In the genomic region with DNA sequence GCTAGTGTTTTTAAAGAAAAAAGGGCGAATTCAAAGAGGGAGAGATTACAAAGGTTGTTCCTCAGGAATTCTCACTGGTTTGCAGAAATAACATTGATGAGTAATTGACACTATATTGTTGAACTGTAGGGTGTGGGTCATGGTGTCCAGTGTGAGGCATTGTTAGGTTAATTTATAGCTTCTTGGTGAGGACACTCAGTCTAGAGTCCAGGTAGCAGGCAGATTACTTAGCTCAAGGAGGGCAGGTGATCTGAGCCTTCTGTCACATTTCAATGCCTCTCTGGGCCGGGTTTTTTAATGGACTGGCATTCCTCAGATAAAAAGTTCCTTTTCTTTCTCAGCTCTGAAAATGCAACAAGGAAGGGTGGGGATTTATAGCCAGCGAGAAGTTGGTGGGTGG, we compare ENCODE assay signal across 18 cellular contexts.
DNase-seq lines count a peak whose midpoint lies in the region; ATAC-seq and TF ChIP-seq lines count a peak whose summit lies in the region.
"Had no signal": no experiment of that assay in that cellular context is flagged by ENCODE, and none has a peak within 500 bp of the region (broad histone marks: within the 10 kb centered on the region; RNA-seq: fewer than 3 reads in every experiment).

No MANE protein-coding gene starts in this region.

- peak overlapping the region; percentile 30 for H3K4me3 ChIP-seq in GM12865 (ENCODE audit: low read depth, low read length)
- H3K4me3 ChIP-seq in CD8-positive, alpha-beta T cell (ENCODE audit: low read depth, low read length): no peak overlapping the region
- H3K4me3 ChIP-seq: BLaER1 treated with 17β-estradiol and CSF1 and Interleukin-3, amounts not matched to agents 10 nM and 100 nM had no signal

- POLR2A ChIA-PET in activated CD4-positive, alpha-beta T cell treated with anti-CD3 and anti-CD28 coated beads for 36 hours (lab: Charles Lee): no interaction called here
- POLR2A ChIA-PET in CD8-positive, alpha-beta T cell (lab: Charles Lee): no interaction called here

- intact Hi-C loops in activated CD4-positive, alpha-beta T cell treated with anti-CD3 and anti-CD28 coated beads for 36 hours (cut with DNase I, micrococcal nuclease): loop anchor here (2.0 to 5.0 kb wide), 4 partner anchors 158 to 508 kb away; no protein-coding TSS in a partner anchor
- intact Hi-C loops in CD8-positive, alpha-beta T cell (cut with DNase I, micrococcal nuclease): no loop called here

- ATAC-seq in activated CD4-positive, alpha-beta T cell treated with anti-CD3 and anti-CD28 coated beads for 36 hours: no peak
- ATAC-seq in activated T-helper 17 cell treated with anti-CD3 and anti-CD28 coated beads, Interleukin-2, amount 50 U/mL, for 72 hours (replicated peaks): no peak
- no peak for ATAC-seq in GM18519 (IDR thresholded peaks at IDR 0.05; ENCODE audit: low FRiP score, unreplicated experiment)
- no peak for ATAC-seq in CD8-positive, alpha-beta T cell
- ATAC-seq: Panc1, Right ventricle myocardium inferior had no signal

- no peak overlapping the region for H3K27ac ChIP-seq in CD8-positive, alpha-beta T cell (ENCODE audit: low read depth, low read length)

- no peaks in the 10 kb centered on the region for H3K9me3 ChIP-seq in CD8-positive, alpha-beta T cell (ENCODE audit: low read length)

- peaks cover 6% of the 10 kb centered on the region for H3K9me3 Mint-ChIP-seq in activated CD4-positive, alpha-beta T cell treated with anti-CD3 and anti-CD28 coated beads for 36 hours (ENCODE audit: low read depth)
- H3K9me3 Mint-ChIP-seq in activated T-helper 17 cell treated with anti-CD3 and anti-CD28 coated beads, Interleukin-2, amount 50 U/mL, for 72 hours: peaks cover 7% of the 10 kb centered on the region
- no peaks in the 10 kb centered on the region for H3K9me3 Mint-ChIP-seq in CD8-positive, alpha-beta T cell
- H3K9me3 Mint-ChIP-seq: IgD-negative memory B cell had no signal

- H3K36me3 ChIP-seq in CD8-positive, alpha-beta T cell (ENCODE audit: insufficient read depth, low read length): no peaks in the 10 kb centered on the region
- H3K36me3 ChIP-seq: BLaER1 treated with 17β-estradiol and CSF1 and Interleukin-3, amounts not matched to agents 10 nM and 100 nM had no signal

- peaks cover 56% of the 10 kb centered on the region for H3K4me1 Mint-ChIP-seq in activated CD4-positive, alpha-beta T cell treated with anti-CD3 and anti-CD28 coated beads for 36 hours
- H3K4me1 Mint-ChIP-seq in activated T-helper 17 cell treated with anti-CD3 and anti-CD28 coated beads, Interleukin-2, amount 50 U/mL, for 72 hours: peaks cover 36% of the 10 kb centered on the region
- peaks cover under 1% of the 10 kb centered on the region for H3K4me1 Mint-ChIP-seq in CD8-positive, alpha-beta T cell (ENCODE audit: low read depth)

- H3K27me3 Mint-ChIP-seq in activated CD4-positive, alpha-beta T cell treated with anti-CD3 and anti-CD28 coated beads for 36 hours: peaks cover 13% of the 10 kb centered on the region
- H3K27me3 Mint-ChIP-seq in activated T-helper 17 cell treated with anti-CD3 and anti-CD28 coated beads, Interleukin-2, amount 50 U/mL, for 72 hours: peaks cover 27% of the 10 kb centered on the region
- H3K27me3 Mint-ChIP-seq in CD8-positive, alpha-beta T cell (ENCODE audit: low read depth): peaks cover 3% of the 10 kb centered on the region

- H3K36me3 Mint-ChIP-seq in activated CD4-positive, alpha-beta T cell treated with anti-CD3 and anti-CD28 coated beads for 36 hours (ENCODE audit: low read depth): no peaks in the 10 kb centered on the region
- peaks cover 5% of the 10 kb centered on the region for H3K36me3 Mint-ChIP-seq in activated T-helper 17 cell treated with anti-CD3 and anti-CD28 coated beads, Interleukin-2, amount 50 U/mL, for 72 hours (ENCODE audit: low read depth)
- H3K36me3 Mint-ChIP-seq in CD8-positive, alpha-beta T cell: no peaks in the 10 kb centered on the region

- no peaks in the 10 kb centered on the region for H3K27me3 ChIP-seq in CD8-positive, alpha-beta T cell (ENCODE audit: insufficient read depth, low read length)
- H3K27me3 ChIP-seq: BLaER1 treated with 17β-estradiol and CSF1 and Interleukin-3, amounts not matched to agents 10 nM and 100 nM had no signal

- DNase-seq in activated CD4-positive, alpha-beta T cell treated with anti-CD3 and anti-CD28 coated beads for 36 hours: no peak
- no peak for DNase-seq in activated CD4-positive, alpha-beta T cell treated with anti-CD3 and anti-CD28 coated beads, Interleukin-2, amount 50 U/mL, for 4 hours
- DNase-seq in GM12865 (ENCODE audit: low read depth) (no peak), left kidney (ENCODE audit: low read depth, low spot score) (peak; percentile 35), NOMO-1 treated with dmso at 0.1 percent for 144 hours (lab: John Stamatoyannopoulos, UW; ENCODE audit: unreplicated experiment) (no peak)
- DNase-seq in CD8-positive, alpha-beta T cell: no peak
- DNase-seq: GF-D8, H7, NCI-H1105, NCI-H1694, NCI-H226, NCI-H524 treated with DMSO at 0.1 percent for 48 hours had no signal

- H3K4me1 ChIP-seq in CD8-positive, alpha-beta T cell (ENCODE audit: insufficient read depth, low read length): no peaks in the 10 kb centered on the region

- peak overlapping the region; percentile 81 for H3K27ac Mint-ChIP-seq in activated CD4-positive, alpha-beta T cell treated with anti-CD3 and anti-CD28 coated beads for 36 hours
- peak overlapping the region; percentile 87 for H3K27ac Mint-ChIP-seq in activated T-helper 17 cell treated with anti-CD3 and anti-CD28 coated beads, Interleukin-2, amount 50 U/mL, for 72 hours
- no peak overlapping the region for H3K27ac Mint-ChIP-seq in CD8-positive, alpha-beta T cell
- H3K27ac Mint-ChIP-seq: IgD-negative memory B cell had no signal

- peak overlapping the region; percentile 44 for H3K4me3 Mint-ChIP-seq in activated CD4-positive, alpha-beta T cell treated with anti-CD3 and anti-CD28 coated beads for 36 hours
- peak overlapping the region; percentile 73 for H3K4me3 Mint-ChIP-seq in activated T-helper 17 cell treated with anti-CD3 and anti-CD28 coated beads, Interleukin-2, amount 50 U/mL, for 72 hours
- no peak overlapping the region for H3K4me3 Mint-ChIP-seq in CD8-positive, alpha-beta T cell

- no peak for TF ChIP-seq CTCF in GM12865 (IDR thresholded peaks at IDR 0.05; ENCODE audit: insufficient read depth, low read depth, low read length, missing control alignments)
- no peak for TF ChIP-seq CTCF in CD8-positive, alpha-beta T cell (IDR thresholded peaks at IDR 0.05)

- CTCF ChIA-PET in activated CD4-positive, alpha-beta T cell treated with anti-CD3 and anti-CD28 coated beads for 36 hours (lab: Charles Lee): interaction anchor here (1.1 kb wide), 1 partner anchor 845 kb away, joined by 3 read pairs; no protein-coding TSS in a partner anchor
- CTCF ChIA-PET in CD8-positive, alpha-beta T cell (lab: Charles Lee): no interaction called here

Comparison
In these comparisons a context has a peak if more than half of its experiments do, and no peak if none do; other contexts are left out.
1. intact Hi-C loops: an anchor here in activated CD4-positive, alpha-beta T cell treated with anti-CD3 and anti-CD28 coated beads for 36 hours (2.0 to 5.0 kb wide); none called in CD8-positive, alpha-beta T cell.